1 cellular context compared by ENCODE assay signal in the genomic region with DNA sequence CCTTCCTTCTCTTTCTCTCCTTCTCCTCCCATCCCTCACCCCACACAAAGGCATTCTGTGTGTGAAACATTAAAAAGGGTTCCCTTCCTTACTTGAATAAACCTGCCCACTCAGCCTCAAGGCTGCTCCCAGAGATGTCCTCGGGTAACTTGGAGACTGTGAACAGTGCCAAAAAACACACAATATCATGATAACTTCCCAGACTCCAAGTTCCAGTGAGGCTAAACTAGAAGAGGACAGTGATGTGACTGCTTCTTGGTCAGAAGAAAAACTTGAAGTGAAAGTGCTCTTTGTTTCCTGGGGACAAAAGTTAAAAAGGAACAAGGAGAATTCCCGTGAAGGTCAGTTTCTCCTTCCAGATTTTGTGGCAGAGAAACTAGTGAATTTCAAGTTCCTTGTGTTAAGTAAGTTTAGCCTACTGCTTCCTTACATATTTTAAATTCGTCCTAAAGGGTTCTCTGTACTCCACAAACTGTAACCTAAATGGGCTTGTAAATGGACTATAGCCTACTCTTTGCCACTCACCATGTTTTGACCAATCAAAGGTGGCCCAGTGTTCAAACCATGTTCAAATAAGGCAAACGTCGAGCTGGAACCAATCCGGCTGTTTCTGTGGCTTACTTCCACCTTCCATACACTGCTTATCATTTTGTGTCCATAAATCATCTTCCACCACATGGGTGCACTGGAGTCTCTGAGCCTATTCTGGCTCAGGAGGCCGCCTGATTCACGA.
TF ChIP-seq lines count a peak whose summit lies in the region.

No MANE protein-coding gene starts in this region.

TF ChIP-seq in IMR-90, 13 proteins besides CTCF, POLR2A, EP300 and RAD21 (continued from another document):
- no peak for TF ChIP-seq MAZ (IDR thresholded peaks at IDR 0.05; ENCODE audit: borderline replicate concordance, low read depth, low read length)
- TF ChIP-seq CHD1 (IDR thresholded peaks at IDR 0.05; ENCODE audit: low read depth, low read length): no peak
